8 cellular contexts compared by ENCODE assay signal in genomic region chr20:62860924-62861691, GRCh38. TPM values are rescaled to one million over a fixed set of nuclear protein-coding genes. Genes with fewer than 3 reads are reported as not detected.
DNase-seq lines count a peak whose midpoint lies in the region; ATAC-seq, FAIRE-seq and TF ChIP-seq lines count a peak whose summit lies in the region.

No MANE protein-coding gene starts in this region.

- H2AFZ ChIP-seq in fibroblast of lung (ENCODE audit: low read length): peak overlapping the region; percentile 88

- DNase-seq in CD4-positive, CD25-positive, alpha-beta regulatory T cell: peak; percentile 46 to 50 (median 47)
- DNase-seq in HTR-8/SVneo (ENCODE audit: insufficient read length, low spot score): no peak
- peak; percentile 46 for DNase-seq in activated CD4-positive, alpha-beta memory T cell treated with anti-CD3 and anti-CD28 coated beads for 36 hours
- DNase-seq in fibroblast of lung (ENCODE audit: low read depth in 2 of 2): peak in 1 of 2 donors; percentile 25
- DNase-seq in posterior vena cava (ENCODE audit: low spot score): peak; percentile 85
- DNase-seq in GM20000 (ENCODE audit: low spot score): no peak
- DNase-seq in SIG-M5 treated with dmso at 0.1 percent for 504 hours (lab: John Stamatoyannopoulos, UW; ENCODE audit: unreplicated experiment): no peak

- intact Hi-C loops in activated CD4-positive, alpha-beta memory T cell treated with anti-CD3 and anti-CD28 coated beads for 36 hours (cut with micrococcal nuclease): loop anchor here (5.0 kb wide), 1 partner anchor 66 kb away; the partner anchor contains the start of gene DIDO1
- intact Hi-C loops in posterior vena cava (cut with DNase I): no loop called here

- no peak overlapping the region for H3K27ac Mint-ChIP-seq in CD4-positive, CD25-positive, alpha-beta regulatory T cell
- no peak overlapping the region for H3K27ac Mint-ChIP-seq in activated CD4-positive, alpha-beta memory T cell treated with anti-CD3 and anti-CD28 coated beads for 36 hours

- H3K4me3 Mint-ChIP-seq in CD4-positive, CD25-positive, alpha-beta regulatory T cell: peak overlapping the region in 1 of 4 donors; percentile 57
- H3K4me3 Mint-ChIP-seq in activated CD4-positive, alpha-beta memory T cell treated with anti-CD3 and anti-CD28 coated beads for 36 hours: no peak overlapping the region

- H3K4me1 Mint-ChIP-seq in CD4-positive, CD25-positive, alpha-beta regulatory T cell: peaks cover 6 to 22% (median 9%) of the 10 kb centered on the region in 4 donors
- H3K4me1 Mint-ChIP-seq in activated CD4-positive, alpha-beta memory T cell treated with anti-CD3 and anti-CD28 coated beads for 36 hours (ENCODE audit: low read depth): peaks cover 16% of the 10 kb centered on the region

- H3K4me2 ChIP-seq in fibroblast of lung (ENCODE audit: extremely low read depth, insufficient read depth, low read length): peak overlapping the region; percentile 76

- H4K20me1 ChIP-seq in fibroblast of lung (ENCODE audit: control insufficient read depth, extremely low read depth, insufficient read depth, low read length): no peaks in the 10 kb centered on the region

- H3K4me1 ChIP-seq in CD4-positive, CD25-positive, alpha-beta regulatory T cell (ENCODE audit: control insufficient read depth, insufficient read depth, low read length, poor library complexity, severe bottlenecking): peaks cover 17% of the 10 kb centered on the region
- H3K4me1 ChIP-seq in fibroblast of lung (ENCODE audit: control insufficient read depth, extremely low read depth, insufficient read depth, low read length): no peaks in the 10 kb centered on the region

- H3K4me3 ChIP-seq in CD4-positive, CD25-positive, alpha-beta regulatory T cell (ENCODE audit: low read depth, low read length): no peak overlapping the region
- peak overlapping the region; percentile 29 to 59 (median 56) for H3K4me3 ChIP-seq in fibroblast of lung (replicated peaks in 1 of 4; ENCODE audit: control extremely low read depth in 1 of 4, insufficient read depth in 1 of 4, low read depth in 3 of 4, low read length in 4 of 4)

- H3K9me3 Mint-ChIP-seq in CD4-positive, CD25-positive, alpha-beta regulatory T cell: peaks cover 0 to 4% (median 0%) of the 10 kb centered on the region in 7 donors
- no peaks in the 10 kb centered on the region for H3K9me3 Mint-ChIP-seq in activated CD4-positive, alpha-beta memory T cell treated with anti-CD3 and anti-CD28 coated beads for 36 hours

- H3K9ac ChIP-seq in fibroblast of lung (ENCODE audit: insufficient read depth, low read length): peak overlapping the region; percentile 36

- peaks cover 8% of the 10 kb centered on the region for H3K36me3 Mint-ChIP-seq in CD4-positive, CD25-positive, alpha-beta regulatory T cell
- H3K36me3 Mint-ChIP-seq in activated CD4-positive, alpha-beta memory T cell treated with anti-CD3 and anti-CD28 coated beads for 36 hours: peaks cover 4% of the 10 kb centered on the region

- no peak overlapping the region for H3K27ac ChIP-seq in CD4-positive, CD25-positive, alpha-beta regulatory T cell (ENCODE audit: insufficient read depth, low read length, poor library complexity, severe bottlenecking)
- H3K27ac ChIP-seq in fibroblast of lung (ENCODE audit: insufficient read depth, low read length): no peak overlapping the region

- CTCF ChIA-PET in activated CD4-positive, alpha-beta memory T cell treated with anti-CD3 and anti-CD28 coated beads for 36 hours (lab: Charles Lee): interaction anchor here (0.7 to 1.9 kb wide), 4 partner anchors 10 to 361 kb away, joined by 3 to 5 read pairs (median 4); no protein-coding TSS in a partner anchor

- peak; percentile 82 for FAIRE-seq in HTR-8/SVneo (lab: Jason Lieb, UNC)

- peaks cover 16% of the 10 kb centered on the region for H3K27me3 Mint-ChIP-seq in CD4-positive, CD25-positive, alpha-beta regulatory T cell
- H3K27me3 Mint-ChIP-seq in activated CD4-positive, alpha-beta memory T cell treated with anti-CD3 and anti-CD28 coated beads for 36 hours: no peaks in the 10 kb centered on the region

- POLR2A ChIA-PET in activated CD4-positive, alpha-beta memory T cell treated with anti-CD3 and anti-CD28 coated beads for 36 hours (lab: Charles Lee): interaction anchor here (0.6 to 1.5 kb wide), 3 partner anchors 36 to 77 kb away, joined by 3 to 5 read pairs (median 4); partner anchors contain the start of gene GID8

- H3K27me3 ChIP-seq in CD4-positive, CD25-positive, alpha-beta regulatory T cell (ENCODE audit: control insufficient read depth, insufficient read depth, low read length): peaks cover 2% of the 10 kb centered on the region
- no peaks in the 10 kb centered on the region for H3K27me3 ChIP-seq in fibroblast of lung (ENCODE audit: control insufficient read depth, insufficient read depth, low read length)

- ATAC-seq in CD4-positive, CD25-positive, alpha-beta regulatory T cell (ENCODE audit: low read depth in 2 of 2): peak; percentile 21 to 24
- ATAC-seq in GM21367 (IDR thresholded peaks at IDR 0.05; ENCODE audit: unreplicated experiment): peak; percentile 28

- H3K79me2 ChIP-seq in fibroblast of lung (ENCODE audit: control insufficient read depth, insufficient read depth, low read length): peaks cover 9% of the 10 kb centered on the region

- TF ChIP-seq CTCF in fibroblast of lung (conservative IDR thresholded peaks at IDR 0.05 in 1 of 2, IDR thresholded peaks at IDR 0.05 in 1 of 2; ENCODE audit: low read depth in 1 of 2, low read length in 2 of 2): no peak
- no peak for TF ChIP-seq CTCF in GM20000 (IDR thresholded peaks at IDR 0.05; ENCODE audit: extremely low read depth, missing control alignments)

- no peaks in the 10 kb centered on the region for H3K9me3 ChIP-seq in CD4-positive, CD25-positive, alpha-beta regulatory T cell (ENCODE audit: control insufficient read depth in 2 of 2, low read length in 2 of 2)
- no peaks in the 10 kb centered on the region for H3K9me3 ChIP-seq in fibroblast of lung (ENCODE audit: control insufficient read depth, insufficient read depth, low read depth, low read length)

- peaks cover 8% of the 10 kb centered on the region for H3K36me3 ChIP-seq in CD4-positive, CD25-positive, alpha-beta regulatory T cell (ENCODE audit: control insufficient read depth, insufficient read depth, low read length)
- peaks cover 2% of the 10 kb centered on the region for H3K36me3 ChIP-seq in fibroblast of lung (ENCODE audit: control insufficient read depth, insufficient read depth, low read length)

RNA-seq across cellular contexts. Expression of gene TCFL5, which starts 0.5 kb away (rescaled TPM):
- total RNA-seq in CD4-positive, CD25-positive, alpha-beta regulatory T cell: 3.8 TPM
- 1 to 10 TPM in 2 of 4 donors, under 1 TPM in 2; 0.53 to 1.2 (median 1.1) TPM for polyA plus RNA-seq in CD4-positive, CD25-positive, alpha-beta regulatory T cell
- total RNA-seq in activated CD4-positive, alpha-beta memory T cell treated with anti-CD3 and anti-CD28 coated beads for 36 hours: 1 to 10 TPM; 4.7 to 5.0 TPM
- total RNA-seq in fibroblast of lung: 13.7 and 15.2 TPM in 2 replicates
- polyA plus RNA-seq in fibroblast of lung: 9.8 and 11.1 TPM in 2 replicates
- polyA plus RNA-seq in fibroblast of lung (2012): 8.3 and 8.9 TPM in 2 replicates
- 0.89 and 0.94 TPM in 2 replicates for polyA minus RNA-seq in fibroblast of lung (ENCODE audit: low replicate concordance)
- total RNA-seq in posterior vena cava: 10 to 100 TPM in 1 of 2 donors, 1 to 10 TPM in 1; 9.6 to 10.9 TPM

RNA-seq across cellular contexts. Expression of gene COL9A3, which starts 44.3 kb away (rescaled TPM):
- not detected for total RNA-seq in CD4-positive, CD25-positive, alpha-beta regulatory T cell
- polyA plus RNA-seq in CD4-positive, CD25-positive, alpha-beta regulatory T cell: not detected
- total RNA-seq in activated CD4-positive, alpha-beta memory T cell treated with anti-CD3 and anti-CD28 coated beads for 36 hours: not detected
- total RNA-seq in fibroblast of lung (0.17 and 1.3 TPM in 2 replicates), posterior vena cava (1 to 10 TPM; 1.0 to 1.9 TPM)
- polyA plus RNA-seq in fibroblast of lung: 0.17 and 0.59 TPM in 2 replicates
- 0.49 and 1.3 TPM in 2 replicates for polyA plus RNA-seq in fibroblast of lung (2012)
- polyA minus RNA-seq in fibroblast of lung (ENCODE audit: low replicate concordance): not detected in 2 replicates

RNA-seq across cellular contexts. Expression of gene OGFR, which starts 56.5 kb away (rescaled TPM):
- 61.1 TPM for total RNA-seq in CD4-positive, CD25-positive, alpha-beta regulatory T cell
- 10 to 100 TPM; 41.5 to 46.9 (median 42.0) TPM for polyA plus RNA-seq in CD4-positive, CD25-positive, alpha-beta regulatory T cell
- 10 to 100 TPM; 35.0 to 39.0 TPM for total RNA-seq in activated CD4-positive, alpha-beta memory T cell treated with anti-CD3 and anti-CD28 coated beads for 36 hours
- total RNA-seq in fibroblast of lung (30.8 and 34.0 TPM in 2 replicates), posterior vena cava (10 to 100 TPM; 27.7 to 29.4 TPM)
- polyA plus RNA-seq in fibroblast of lung: 19.7 and 25.9 TPM in 2 replicates
- polyA plus RNA-seq in fibroblast of lung (2012): 29.3 and 39.7 TPM in 2 replicates
- 7.3 and 8.1 TPM in 2 replicates for polyA minus RNA-seq in fibroblast of lung (ENCODE audit: low replicate concordance)

Comparison
In these comparisons a context has a peak if more than half of its experiments do, and no peak if none do; other contexts are left out.
1. DNase-seq: peak in CD4-positive, CD25-positive, alpha-beta regulatory T cell (3 of 3), activated CD4-positive, alpha-beta memory T cell treated with anti-CD3 and anti-CD28 coated beads for 36 hours (single experiment) and posterior vena cava (single experiment); none in HTR-8/SVneo (single experiment), GM20000 (single experiment) and SIG-M5 treated with dmso at 0.1 percent for 504 hours (single experiment).